In genomic region chr3:141714671-141715070, GRCh38 we compare ENCODE assay signal across 2 cellular contexts.
A peak's percentile ranks its signal among the peaks of the same experiment; 100 is the strongest.
TF ChIP-seq lines count a peak whose summit lies in the region.

No MANE protein-coding gene starts in this region.

TF ChIP-seq in HepG2, 621 proteins besides CTCF, POLR2A, EP300 and RAD21:
- TF ChIP-seq CREB1 (IDR thresholded peaks at IDR 0.05) (no peak), CREB1 (CRISPR knock-in tag; IDR thresholded peaks at IDR 0.05) (no peak), MEF2D (CRISPR knock-in tag; IDR thresholded peaks at IDR 0.05) (no peak), MED1 (CRISPR knock-in tag; IDR thresholded peaks at IDR 0.05) (no peak), ZFP62 (CRISPR knock-in tag; IDR thresholded peaks at IDR 0.05) (no peak), SMAD3 (CRISPR knock-in tag; IDR thresholded peaks at IDR 0.05) (no peak), ZNF281 (CRISPR knock-in tag; IDR thresholded peaks at IDR 0.05; ENCODE audit: borderline replicate concordance) (no peak), HNRNPK (IDR thresholded peaks at IDR 0.05; ENCODE audit: low read depth, low read length, poor library complexity, severe bottlenecking) (peak; percentile 90), REPIN1 (CRISPR knock-in tag; IDR thresholded peaks at IDR 0.05; ENCODE audit: borderline replicate concordance, low read depth) (no peak)

TF ChIP-seq in K562, 482 proteins besides CTCF, POLR2A, EP300 and RAD21:
- peak; percentile 63 for TF ChIP-seq PCBP2 (IDR thresholded peaks at IDR 0.05; ENCODE audit: low read depth, low read length, poor library complexity, severe bottlenecking)
- TF ChIP-seq PHB (CRISPR knock-in tag; IDR thresholded peaks at IDR 0.05) = no peak
- peak; percentile 63 for TF ChIP-seq PCBP1 (IDR thresholded peaks at IDR 0.05; ENCODE audit: low read depth, low read length, poor library complexity, severe bottlenecking)
- no peak for TF ChIP-seq ZSCAN29 (IDR thresholded peaks at IDR 0.05)
- no peak for TF ChIP-seq MYBL2 (IDR thresholded peaks at IDR 0.05; ENCODE audit: low read depth)
- no peak for TF ChIP-seq MYBL2 (CRISPR knock-in tag; IDR thresholded peaks at IDR 0.05; ENCODE audit: borderline replicate concordance)
- no peak for TF ChIP-seq TAF9B (IDR thresholded peaks at IDR 0.05; ENCODE audit: partially characterized antibody)
- TF ChIP-seq ZNF175 (CRISPR knock-in tag; IDR thresholded peaks at IDR 0.05; ENCODE audit: low read depth) = no peak
- no peak for TF ChIP-seq ZMIZ1 (IDR thresholded peaks at IDR 0.05; ENCODE audit: low read depth in 2 of 2, low read length in 2 of 2)
- TF ChIP-seq CEBPZ (IDR thresholded peaks at IDR 0.05; ENCODE audit: borderline replicate concordance, low read depth, low read length) = no peak
- TF ChIP-seq HNRNPK (IDR thresholded peaks at IDR 0.05; ENCODE audit: low read depth, low read length, poor library complexity, severe bottlenecking) = peak; percentile 62
- no peak for TF ChIP-seq NCOA6 (IDR thresholded peaks at IDR 0.05)
